In genomic region chr1:39168301-39169080, GRCh38 we compare ENCODE assay signal across 1 cellular context.
TF ChIP-seq lines count a peak whose summit lies in the region.

No MANE protein-coding gene starts in this region.

TF ChIP-seq in WTC11, 78 proteins besides CTCF, POLR2A, EP300 and RAD21:
- TF ChIP-seq FOXP4 (CRISPR knock-in tag; IDR thresholded peaks at IDR 0.05) (no peak), ZNF138 (CRISPR knock-in tag; conservative IDR thresholded peaks at IDR 0.05) (no peak)
